ENCODE assay signal across 8 cellular contexts in genomic region chr3:40452876-40453730, GRCh38.
DNase-seq lines count a peak whose midpoint lies in the region; ATAC-seq and TF ChIP-seq lines count a peak whose summit lies in the region.

No MANE protein-coding gene starts in this region.

- H3K27ac ChIP-seq in C4-2B: peak overlapping the region; percentile 86

- ATAC-seq in GM19372 (IDR thresholded peaks at IDR 0.05; ENCODE audit: low read depth, unreplicated experiment): peak; percentile 91
- ATAC-seq in HG03521 (IDR thresholded peaks at IDR 0.05; ENCODE audit: unreplicated experiment): peak; percentile 95

- DNase-seq in NCI-H69 (lab: John Stamatoyannopoulos, UW) (peak; percentile 98), dedifferentiated amniotic fluid mesenchymal stem cell (ENCODE audit: extremely low spot score) (peak; percentile 99), left kidney (ENCODE audit: low read depth, low spot score) (peak; percentile 100)
- DNase-seq in activated CD4-positive, alpha-beta T cell treated with anti-CD3 and anti-CD28 coated beads, Interleukin-2, amount 50 U/mL, for 1 hour: peak; percentile 93
- peak; percentile 97 for DNase-seq in stimulated activated CD4-positive, alpha-beta T cell treated with anti-CD3 and anti-CD28 coated beads, Interleukin-1b, Interleukin-23, amount 100 ng/mL, for 48 hours

- TF ChIP-seq CTCF in C4-2B (conservative IDR thresholded peaks at IDR 0.05): no peak

Comparison
In these comparisons a context has a peak if more than half of its experiments do, and no peak if none do; other contexts are left out.
1. Peak in every context shown above with its lines: DNase-seq, ATAC-seq and H3K27ac ChIP-seq.